1 cellular context compared by ENCODE assay signal in genomic region chr6:15280961-15281360, GRCh38.
TF ChIP-seq lines count a peak whose summit lies in the region.

No MANE protein-coding gene starts in this region.

TF ChIP-seq in HepG2, 621 proteins besides CTCF, POLR2A, EP300 and RAD21:
- TF ChIP-seq ZNF317 (CRISPR knock-in tag; IDR thresholded peaks at IDR 0.05) (0 out of 2 replicates have a peak, but pooled peaks have one; percentile 21), MTA1 (CRISPR knock-in tag; IDR thresholded peaks at IDR 0.05; ENCODE audit: borderline replicate concordance) (no peak), DRAP1 (CRISPR knock-in tag; IDR thresholded peaks at IDR 0.05) (no peak), ZC3H4 (CRISPR knock-in tag; IDR thresholded peaks at IDR 0.05; ENCODE audit: borderline replicate concordance) (no peak), ZBTB38 (CRISPR knock-in tag; IDR thresholded peaks at IDR 0.05) (0 out of 2 replicates have a peak, but pooled peaks have one; percentile 8), ZSCAN25 (CRISPR knock-in tag; IDR thresholded peaks at IDR 0.05) (no peak)
